1 cellular context compared by ENCODE assay signal in the genomic region with DNA sequence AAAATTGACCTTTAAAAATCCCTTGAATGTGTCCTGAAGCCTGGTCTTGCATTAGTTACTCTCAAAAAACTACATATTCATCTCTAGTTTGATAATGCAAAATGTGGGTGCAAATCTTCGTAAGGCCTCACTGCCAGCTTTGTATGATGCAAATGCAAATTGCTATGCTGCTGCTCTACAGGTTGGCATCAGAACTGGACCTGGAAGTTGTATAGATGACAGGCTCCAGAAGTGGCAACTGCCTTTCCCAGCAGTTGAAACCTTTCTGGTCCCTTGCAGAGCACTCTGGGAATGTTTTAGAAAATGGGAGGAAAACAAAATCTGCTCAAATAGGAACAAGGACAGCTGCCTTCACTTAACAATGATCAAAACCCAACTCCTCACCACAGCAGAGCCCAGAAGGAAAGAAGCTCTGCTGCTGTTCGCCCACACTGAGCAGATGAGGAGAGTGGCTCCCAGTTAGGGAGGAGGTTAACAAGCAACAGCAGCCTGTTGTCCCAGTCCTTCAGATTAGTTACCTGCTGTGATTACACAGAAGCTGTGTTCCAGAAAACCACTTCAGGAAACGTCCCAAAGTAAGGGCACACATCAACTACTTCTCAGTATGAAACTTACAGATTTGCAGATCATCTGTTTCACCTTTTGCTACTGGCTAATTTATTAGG.
TF ChIP-seq lines count a peak whose summit lies in the region.

No MANE protein-coding gene starts in this region.

TF ChIP-seq in HepG2, 621 proteins besides CTCF, POLR2A, EP300 and RAD21 (continued from another document):
- no peak for TF ChIP-seq GATA4 (IDR thresholded peaks at IDR 0.05; ENCODE audit: borderline replicate concordance, low read depth)
- TF ChIP-seq ZNF101 (CRISPR knock-in tag; IDR thresholded peaks at IDR 0.05; ENCODE audit: borderline replicate concordance, low read depth), result no peak
- TF ChIP-seq, protein P1, sequence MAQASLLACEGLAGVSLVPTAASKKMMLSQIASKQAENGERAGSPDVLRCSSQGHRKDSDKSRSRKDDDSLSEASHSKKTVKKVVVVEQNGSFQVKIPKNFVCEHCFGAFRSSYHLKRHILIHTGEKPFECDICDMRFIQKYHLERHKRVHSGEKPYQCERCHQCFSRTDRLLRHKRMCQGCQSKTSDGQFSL (CRISPR knock-in tag; IDR thresholded peaks at IDR 0.05), result no peak
- no peak for TF ChIP-seq TARDBP (CRISPR knock-in tag; IDR thresholded peaks at IDR 0.05)
- TF ChIP-seq FOXJ3 (CRISPR knock-in tag; IDR thresholded peaks at IDR 0.05; ENCODE audit: borderline replicate concordance), result no peak
- TF ChIP-seq, protein P2, sequence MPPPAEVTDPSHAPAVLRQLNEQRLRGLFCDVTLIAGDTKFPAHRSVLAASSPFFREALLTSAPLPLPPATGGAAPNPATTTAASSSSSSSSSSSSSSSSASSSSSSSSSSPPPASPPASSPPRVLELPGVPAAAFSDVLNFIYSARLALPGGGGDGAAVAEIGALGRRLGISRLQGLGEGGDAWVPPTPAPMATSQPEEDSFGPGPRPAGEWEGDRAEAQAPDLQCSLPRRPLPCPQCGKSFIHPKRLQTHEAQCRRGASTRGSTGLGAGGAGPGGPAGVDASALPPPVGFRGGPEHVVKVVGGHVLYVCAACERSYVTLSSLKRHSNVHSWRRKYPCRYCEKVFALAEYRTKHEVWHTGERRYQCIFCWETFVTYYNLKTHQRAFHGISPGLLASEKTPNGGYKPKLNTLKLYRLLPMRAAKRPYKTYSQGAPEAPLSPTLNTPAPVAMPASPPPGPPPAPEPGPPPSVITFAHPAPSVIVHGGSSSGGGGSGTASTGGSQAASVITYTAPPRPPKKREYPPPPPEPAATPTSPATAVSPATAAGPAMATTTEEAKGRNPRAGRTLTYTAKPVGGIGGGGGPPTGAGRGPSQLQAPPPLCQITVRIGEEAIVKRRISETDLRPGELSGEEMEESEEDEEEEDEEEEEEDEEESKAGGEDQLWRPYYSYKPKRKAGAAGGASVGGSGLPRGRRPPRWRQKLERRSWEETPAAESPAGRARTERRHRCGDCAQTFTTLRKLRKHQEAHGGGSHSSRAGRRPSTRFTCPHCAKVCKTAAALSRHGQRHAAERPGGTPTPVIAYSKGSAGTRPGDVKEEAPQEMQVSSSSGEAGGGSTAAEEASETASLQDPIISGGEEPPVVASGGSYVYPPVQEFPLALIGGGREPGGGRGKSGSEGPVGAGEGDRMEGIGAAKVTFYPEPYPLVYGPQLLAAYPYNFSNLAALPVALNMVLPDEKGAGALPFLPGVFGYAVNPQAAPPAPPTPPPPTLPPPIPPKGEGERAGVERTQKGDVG (CRISPR knock-in tag; IDR thresholded peaks at IDR 0.05; ENCODE audit: borderline replicate concordance), result no peak
- no peak for TF ChIP-seq THAP11 (CRISPR knock-in tag; IDR thresholded peaks at IDR 0.05)
- TF ChIP-seq SNRNP70 (IDR thresholded peaks at IDR 0.05; ENCODE audit: low read depth, low read length), result no peak
- TF ChIP-seq ZNF570 (CRISPR knock-in tag; IDR thresholded peaks at IDR 0.05; ENCODE audit: borderline replicate concordance), result no peak
- no peak for TF ChIP-seq ZNF672 (CRISPR knock-in tag; IDR thresholded peaks at IDR 0.05)
